8 cellular contexts compared by ENCODE assay signal in the genomic region with DNA sequence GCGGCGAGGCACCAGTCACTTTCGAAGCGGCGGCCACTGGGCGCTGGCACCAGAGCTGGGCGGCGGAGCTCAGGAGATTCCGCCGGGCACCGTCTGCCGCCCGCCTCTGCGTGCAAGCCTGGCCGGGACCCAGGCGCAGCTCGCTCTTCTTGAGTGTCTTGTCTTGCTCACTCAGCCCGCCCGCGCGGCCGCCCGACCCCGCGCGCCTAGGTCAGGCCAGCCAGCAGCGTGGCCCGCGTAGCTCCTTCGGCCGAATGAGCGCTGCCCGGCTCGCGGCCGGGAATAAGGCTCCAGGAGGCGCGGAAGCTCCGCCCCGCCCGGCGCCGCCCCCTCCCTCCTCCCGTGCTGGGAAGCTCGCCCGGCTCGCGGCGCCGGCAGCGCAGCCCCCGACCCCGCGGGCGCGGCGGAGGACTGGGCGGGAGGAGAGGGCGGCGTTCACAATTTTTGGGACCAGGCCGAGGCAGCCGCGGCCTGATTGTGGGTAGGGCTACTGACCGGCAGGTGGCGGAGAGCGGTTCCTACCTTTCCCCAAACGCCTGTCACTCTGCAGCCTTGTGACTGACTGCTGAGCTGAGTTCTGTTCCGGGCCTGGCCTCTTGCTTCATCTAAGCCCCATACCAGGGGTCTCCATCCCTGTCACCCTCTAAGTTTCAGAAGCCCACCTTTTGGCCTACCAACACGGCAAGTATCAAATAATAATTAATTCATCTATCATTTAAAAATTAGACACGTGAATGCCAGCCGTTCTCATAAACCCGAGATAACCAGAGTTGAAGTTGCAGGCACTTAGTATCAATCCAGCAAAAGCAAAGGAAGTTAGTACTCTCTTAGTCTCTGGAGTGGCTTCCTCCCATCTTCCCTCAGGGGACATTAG. TPM values are rescaled to one million over a fixed set of nuclear protein-coding genes. Genes with fewer than 3 reads are reported as not detected.
DNase-seq lines count a peak whose midpoint lies in the region; ATAC-seq and TF ChIP-seq lines count a peak whose summit lies in the region.

A gene with protein sequence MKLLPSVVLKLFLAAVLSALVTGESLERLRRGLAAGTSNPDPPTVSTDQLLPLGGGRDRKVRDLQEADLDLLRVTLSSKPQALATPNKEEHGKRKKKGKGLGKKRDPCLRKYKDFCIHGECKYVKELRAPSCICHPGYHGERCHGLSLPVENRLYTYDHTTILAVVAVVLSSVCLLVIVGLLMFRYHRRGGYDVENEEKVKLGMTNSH (minus strand): TSS at position 256 of the 874 bp plus-strand sequence. CDS start 275 bp downstream, outside the sequence.

- POLR2A ChIA-PET in A673 (lab: Charles Lee; ENCODE audit: low non-redundant PET) = no interaction called here

- BruUV-seq in A673 (replicated peaks; lab: Mats Ljungman, UMichigan) = no TSS peak

- intact Hi-C loops in A673 (cut with micrococcal nuclease; ENCODE audit: unreplicated experiment) = loop anchor here (5.0 kb wide), 1 partner anchor 54 kb away; no protein-coding TSS in a partner anchor

- peak; percentile 37; the same call in 1 of the 2 replicates for TF ChIP-seq CTCF in A673 (conservative IDR thresholded peaks at IDR 0.05; ENCODE audit: low read depth, low read length)

- H3K4me1 ChIP-seq in A673 (ENCODE audit: insufficient read depth, low read length, poor library complexity, severe bottlenecking) = peaks cover 33% of the 10 kb centered on the region

- peak; percentile 62 for ATAC-seq in GM18519 (IDR thresholded peaks at IDR 0.05; ENCODE audit: low FRiP score, unreplicated experiment)
- peak; percentile 73 for ATAC-seq in HG02973 (IDR thresholded peaks at IDR 0.05; ENCODE audit: unreplicated experiment)

- H3K27ac ChIP-seq in A673 (ENCODE audit: low read depth, low read length, poor library complexity, severe bottlenecking) (peak within 1 kb of the TSS; percentile 57), layer of hippocampus (ENCODE audit: low read depth, low read length) (peak within 1 kb of the TSS; percentile 81)

- CTCF ChIA-PET in A673 (lab: Charles Lee) = interaction anchor here (0.6 to 3.1 kb wide), 11 partner anchors 9 to 475 kb away, joined by 3 to 45 read pairs (median 5); a partner anchor contains a TSS

- H3K36me3 ChIP-seq in A673 (ENCODE audit: insufficient read depth, low read length, poor library complexity, severe bottlenecking) = no peaks in the 10 kb centered on the region

- DNase-seq in A673 (ENCODE audit: low spot score) = peak; percentile 70
- DNase-seq in NCI-H226 = peak; percentile 91
- DNase-seq in activated CD4-positive, alpha-beta T cell treated with anti-CD3 and anti-CD28 coated beads for 1 hour = peak; percentile 13
- DNase-seq in cortex of kidney (lab: John Stamatoyannopoulos, UW) = peak; percentile 77
- peak; percentile 55 to 70 for DNase-seq in stimulated activated CD4-positive, alpha-beta T cell treated with anti-CD3 and anti-CD28 coated beads, Interleukin-2, amount 100 ng/mL, for 24 hours

- H3K27me3 ChIP-seq in A673 (replicated peaks; ENCODE audit: insufficient read depth, low read depth, low read length, poor library complexity) (no peaks in the 10 kb centered on the region), layer of hippocampus (ENCODE audit: control insufficient read depth, insufficient read depth, low read length) (no peaks in the 10 kb centered on the region)

- H3K9me3 ChIP-seq in A673 (ENCODE audit: low read depth, low read length, poor library complexity, severe bottlenecking) = no peaks in the 10 kb centered on the region

- H3K4me3 ChIP-seq in A673 (ENCODE audit: low read depth, low read length, poor library complexity, severe bottlenecking) = peak within 1 kb of the TSS; percentile 76

RNA-seq across cellular contexts. Expression of the gene that starts here (rescaled TPM):
- 12.0 and 14.7 TPM in 2 replicates for total RNA-seq in A673 (2021)

Comparison
In these comparisons a context has a peak if more than half of its experiments do, and no peak if none do; other contexts are left out.
1. Peak in every context shown above with its lines: DNase-seq, ATAC-seq, H3K4me3 ChIP-seq and H3K27ac ChIP-seq.
2. DNase-seq: peak in every context shown above with its lines; median percentile 91 in NCI-H226; 77 in cortex of kidney; 70 in A673; 62 in stimulated activated CD4-positive, alpha-beta T cell treated with anti-CD3 and anti-CD28 coated beads, Interleukin-2, amount 100 ng/mL, for 24 hours; 13 in activated CD4-positive, alpha-beta T cell treated with anti-CD3 and anti-CD28 coated beads for 1 hour.